Comparison of ENCODE assay signal across 8 cellular contexts in the genomic region with DNA sequence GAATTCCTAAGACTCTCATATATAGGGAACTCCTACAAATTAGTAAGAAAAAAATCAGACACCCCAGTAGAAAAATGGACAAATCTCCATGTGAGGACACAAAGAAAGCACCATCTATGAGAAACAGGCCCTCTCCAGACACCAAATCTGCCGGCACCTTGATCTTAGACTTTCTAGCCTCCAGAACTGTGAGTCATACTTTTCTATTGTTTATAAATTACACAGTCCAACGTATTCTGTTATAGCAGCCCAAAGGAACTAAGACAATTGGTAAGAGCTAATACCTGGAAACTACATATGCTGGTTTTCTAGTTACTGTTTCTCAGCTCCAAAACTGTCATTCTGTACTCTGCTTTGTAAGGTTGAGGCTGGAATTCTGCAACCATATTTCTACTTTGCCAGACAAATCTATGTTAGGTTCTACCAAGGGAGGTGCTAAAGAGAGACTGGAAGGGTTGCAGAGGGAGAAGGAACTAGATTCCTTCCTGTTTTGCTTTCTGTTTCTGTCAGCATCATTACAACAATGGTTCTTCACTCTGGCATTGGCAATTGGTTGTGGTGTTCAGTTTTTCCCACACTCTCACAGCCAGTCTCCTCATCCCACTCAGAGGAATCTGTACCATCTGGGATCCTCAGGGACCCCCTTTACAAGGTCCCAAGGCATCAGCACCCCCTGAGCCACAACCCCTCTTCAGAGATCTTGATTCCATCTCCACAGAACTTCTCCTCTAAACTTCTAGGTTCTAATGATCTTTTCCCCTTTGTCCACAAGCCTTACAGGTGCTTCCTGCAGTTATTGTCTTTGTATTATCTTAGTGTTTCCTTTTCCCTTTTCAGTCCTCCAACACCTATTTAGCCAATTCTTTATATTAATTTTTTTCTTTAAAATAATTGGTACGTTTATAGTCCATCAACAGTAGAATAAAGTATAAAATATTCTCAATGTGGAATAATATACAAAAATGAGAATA. TPM values are rescaled to one million over a fixed set of nuclear protein-coding genes. Genes with fewer than 3 reads are reported as not detected.
DNase-seq lines count a peak whose midpoint lies in the region; ATAC-seq and TF ChIP-seq lines count a peak whose summit lies in the region.

No MANE protein-coding gene starts in this region.

- no peaks in the 10 kb centered on the region for H3K36me3 ChIP-seq in BLaER1 treated with 17β-estradiol and CSF1 and Interleukin-3, amounts not matched to agents 10 nM and 100 nM
- no peaks in the 10 kb centered on the region for H3K36me3 ChIP-seq in esophagus muscularis mucosa

- peaks cover 0 to 18% (median 11%) of the 10 kb centered on the region in 11 experiments; a peak in 12 of 22 replicates for H3K9me3 ChIP-seq in BLaER1 treated with 17β-estradiol and CSF1 and Interleukin-3, amounts not matched to agents 10 nM and 100 nM (replicated peaks in 1 of 11)
- H3K9me3 ChIP-seq in esophagus muscularis mucosa = no peaks in the 10 kb centered on the region

- H3K4me1 ChIP-seq in BLaER1 treated with 17β-estradiol and CSF1 and Interleukin-3, amounts not matched to agents 10 nM and 100 nM = peaks cover 13 to 39% (median 32%) of the 10 kb centered on the region in 10 experiments
- peaks cover 0 to 14% (median 8%) of the 10 kb centered on the region in 4 donors for H3K4me1 ChIP-seq in esophagus muscularis mucosa

- DNase-seq in MV-4-11 (lab: John Stamatoyannopoulos, UW) (peak; percentile 73), esophagus muscularis mucosa (ENCODE audit: extremely low spot score) (no peak), caudate nucleus (lab: John Stamatoyannopoulos, UW) (no peak), DMS153 (lab: John Stamatoyannopoulos, UW) (no peak), DMS 273 (lab: John Stamatoyannopoulos, UW; ENCODE audit: unreplicated experiment) (no peak)

- H3K4me3 ChIP-seq in BLaER1 treated with 17β-estradiol and CSF1 and Interleukin-3, amounts not matched to agents 10 nM and 100 nM = peak overlapping the region in 2 of 10 experiments; percentile 36 to 40; a peak in 4 of 20 replicates
- H3K4me3 ChIP-seq in esophagus muscularis mucosa = no peak overlapping the region

- no peaks in the 10 kb centered on the region for H3K27me3 ChIP-seq in BLaER1 treated with 17β-estradiol and CSF1 and Interleukin-3, amounts not matched to agents 10 nM and 100 nM
- no peaks in the 10 kb centered on the region for H3K27me3 ChIP-seq in esophagus muscularis mucosa

- no peak for TF ChIP-seq EP300 in esophagus muscularis mucosa (IDR thresholded peaks at IDR 0.05)

- peak overlapping the region; percentile 50 to 91 (median 69) for H3K4me2 ChIP-seq in BLaER1 treated with 17β-estradiol and CSF1 and Interleukin-3, amounts not matched to agents 10 nM and 100 nM

- TF ChIP-seq POLR2A in esophagus muscularis mucosa (IDR thresholded peaks at IDR 0.05; ENCODE audit: low read depth) = no peak

- H4K20me1 ChIP-seq in BLaER1 treated with 17β-estradiol and CSF1 and Interleukin-3, amounts not matched to agents 10 nM and 100 nM = no peaks in the 10 kb centered on the region

- H3K27ac ChIP-seq in BLaER1 treated with 17β-estradiol and CSF1 and Interleukin-3, amounts not matched to agents 10 nM and 100 nM = peak overlapping the region in 10 of 11 experiments; percentile 27 to 70 (median 58); a peak in 18 of 22 replicates
- H3K27ac ChIP-seq in esophagus muscularis mucosa (replicated peaks in 1 of 4) (peak overlapping the region in 3 of 4 donors; percentile 34 to 42 (median 36)), caudate nucleus (ENCODE audit: low read depth, low read length) (no peak overlapping the region)

- H3K9ac ChIP-seq in BLaER1 treated with 17β-estradiol and CSF1 and Interleukin-3, amounts not matched to agents 10 nM and 100 nM = peak overlapping the region in 4 of 11 experiments; percentile 6 to 28 (median 22); a peak in 4 of 22 replicates

- ATAC-seq in GM21723 (IDR thresholded peaks at IDR 0.05; ENCODE audit: unreplicated experiment) (peak; percentile 72), GM18861 (IDR thresholded peaks at IDR 0.05; ENCODE audit: unreplicated experiment) (no peak)

- no peak for TF ChIP-seq CTCF in esophagus muscularis mucosa (IDR thresholded peaks at IDR 0.05)

- 43% methylated on average over 3 of the region's 3 CpGs for WGBS in esophagus muscularis mucosa

- intact Hi-C loops in esophagus muscularis mucosa (cut with DNase I) = no loop called here

RNA-seq across cellular contexts. Expression of a gene that starts 35.5 kb away (rescaled TPM):
- total RNA-seq in esophagus muscularis mucosa = 1 to 10 TPM; 5.0 to 7.5 (median 5.2) TPM
